ENCODE assay signal across 1 cellular context in the genomic region with DNA sequence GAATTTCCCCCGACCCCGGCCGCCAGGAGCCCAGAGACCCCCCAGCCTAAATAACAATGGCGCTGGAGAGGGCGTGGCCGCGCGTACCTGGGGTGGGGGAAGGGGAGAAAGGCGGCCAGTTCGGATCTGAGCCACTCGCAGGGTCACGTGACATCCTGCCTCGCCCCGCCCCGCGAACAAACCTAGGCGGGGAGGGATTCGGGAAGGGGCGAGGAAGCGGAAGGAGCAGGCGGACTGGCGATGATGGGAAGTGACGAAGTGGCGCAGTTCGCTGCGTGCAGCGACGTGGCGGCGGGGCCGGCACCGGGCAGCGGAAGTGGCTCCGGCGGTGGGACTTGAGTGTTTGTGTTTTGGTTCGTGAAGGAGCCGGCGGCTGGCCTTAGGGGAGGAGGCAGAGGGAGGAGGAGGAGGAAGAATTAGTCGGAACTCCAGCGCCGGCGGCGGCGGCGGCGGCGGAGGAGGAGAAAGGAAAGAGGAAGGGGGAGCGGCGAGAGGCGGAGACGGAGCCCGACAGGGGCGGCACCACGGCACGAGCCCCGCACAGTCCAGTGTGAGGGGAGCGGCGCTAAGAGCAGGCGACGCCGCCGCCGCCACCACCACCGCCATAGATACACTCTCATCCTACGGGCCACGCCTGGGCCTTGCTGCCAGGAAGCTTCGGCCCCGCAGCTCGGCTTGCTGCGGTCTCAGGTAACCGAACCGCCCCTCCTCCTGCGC.
A peak's percentile ranks its signal among the peaks of the same experiment; 100 is the strongest.
TF ChIP-seq lines count a peak whose summit lies in the region.

A gene with protein sequence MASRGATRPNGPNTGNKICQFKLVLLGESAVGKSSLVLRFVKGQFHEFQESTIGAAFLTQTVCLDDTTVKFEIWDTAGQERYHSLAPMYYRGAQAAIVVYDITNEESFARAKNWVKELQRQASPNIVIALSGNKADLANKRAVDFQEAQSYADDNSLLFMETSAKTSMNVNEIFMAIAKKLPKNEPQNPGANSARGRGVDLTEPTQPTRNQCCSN (plus strand): TSS at position 266 of the 717 bp plus-strand sequence. CDS start 3,802 bp downstream, outside the sequence.

TF ChIP-seq in HepG2, 621 proteins besides CTCF, POLR2A, EP300 and RAD21 (continued from another document and continues in another):
- TF ChIP-seq, protein P1, sequence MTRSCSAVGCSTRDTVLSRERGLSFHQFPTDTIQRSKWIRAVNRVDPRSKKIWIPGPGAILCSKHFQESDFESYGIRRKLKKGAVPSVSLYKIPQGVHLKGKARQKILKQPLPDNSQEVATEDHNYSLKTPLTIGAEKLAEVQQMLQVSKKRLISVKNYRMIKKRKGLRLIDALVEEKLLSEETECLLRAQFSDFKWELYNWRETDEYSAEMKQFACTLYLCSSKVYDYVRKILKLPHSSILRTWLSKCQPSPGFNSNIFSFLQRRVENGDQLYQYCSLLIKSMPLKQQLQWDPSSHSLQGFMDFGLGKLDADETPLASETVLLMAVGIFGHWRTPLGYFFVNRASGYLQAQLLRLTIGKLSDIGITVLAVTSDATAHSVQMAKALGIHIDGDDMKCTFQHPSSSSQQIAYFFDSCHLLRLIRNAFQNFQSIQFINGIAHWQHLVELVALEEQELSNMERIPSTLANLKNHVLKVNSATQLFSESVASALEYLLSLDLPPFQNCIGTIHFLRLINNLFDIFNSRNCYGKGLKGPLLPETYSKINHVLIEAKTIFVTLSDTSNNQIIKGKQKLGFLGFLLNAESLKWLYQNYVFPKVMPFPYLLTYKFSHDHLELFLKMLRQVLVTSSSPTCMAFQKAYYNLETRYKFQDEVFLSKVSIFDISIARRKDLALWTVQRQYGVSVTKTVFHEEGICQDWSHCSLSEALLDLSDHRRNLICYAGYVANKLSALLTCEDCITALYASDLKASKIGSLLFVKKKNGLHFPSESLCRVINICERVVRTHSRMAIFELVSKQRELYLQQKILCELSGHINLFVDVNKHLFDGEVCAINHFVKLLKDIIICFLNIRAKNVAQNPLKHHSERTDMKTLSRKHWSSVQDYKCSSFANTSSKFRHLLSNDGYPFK (CRISPR knock-in tag; IDR thresholded peaks at IDR 0.05; ENCODE audit: borderline replicate concordance) = peak; percentile 53; the same call in 1 of the 2 replicates
- TF ChIP-seq, protein P2, sequence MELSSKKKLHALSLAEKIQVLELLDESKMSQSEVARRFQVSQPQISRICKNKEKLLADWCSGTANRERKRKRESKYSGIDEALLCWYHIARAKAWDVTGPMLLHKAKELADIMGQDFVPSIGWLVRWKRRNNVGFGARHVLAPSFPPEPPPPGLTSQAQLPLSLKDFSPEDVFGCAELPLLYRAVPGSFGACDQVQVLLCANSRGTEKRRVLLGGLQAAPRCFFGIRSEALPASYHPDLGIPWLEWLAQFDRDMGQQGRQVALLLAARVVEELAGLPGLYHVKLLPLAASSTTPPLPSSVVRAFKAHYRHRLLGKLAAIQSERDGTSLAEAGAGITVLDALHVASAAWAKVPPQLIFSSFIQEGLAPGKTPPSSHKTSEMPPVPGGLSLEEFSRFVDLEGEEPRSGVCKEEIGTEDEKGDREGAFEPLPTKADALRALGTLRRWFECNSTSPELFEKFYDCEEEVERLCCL (CRISPR knock-in tag; IDR thresholded peaks at IDR 0.05; ENCODE audit: borderline replicate concordance) = no peak
- TF ChIP-seq PHF5A (CRISPR knock-in tag; IDR thresholded peaks at IDR 0.05; ENCODE audit: low read depth, unreplicated experiment) (no peak), TRIM24 (CRISPR knock-in tag; IDR thresholded peaks at IDR 0.05) (no peak), GABPA (IDR thresholded peaks at IDR 0.05; ENCODE audit: low read depth, low read length) (peak; percentile 94), GABPA (CRISPR knock-in tag; IDR thresholded peaks at IDR 0.05; ENCODE audit: low read depth) (peak; percentile 96), ZNF556 (CRISPR knock-in tag; IDR thresholded peaks at IDR 0.05; ENCODE audit: borderline replicate concordance) (no peak; the same call in 1 of the 2 replicates), SPEN (CRISPR knock-in tag; IDR thresholded peaks at IDR 0.05; ENCODE audit: low read depth) (peak; percentile 81), ZBTB1 (CRISPR knock-in tag; IDR thresholded peaks at IDR 0.05; ENCODE audit: borderline replicate concordance) (no peak), MTA3 (CRISPR knock-in tag; IDR thresholded peaks at IDR 0.05) (no peak), ZIK1 (CRISPR knock-in tag; IDR thresholded peaks at IDR 0.05; ENCODE audit: borderline replicate concordance, low read depth) (no peak; the same call in 1 of the 2 replicates), ASH2L (IDR thresholded peaks at IDR 0.05; ENCODE audit: insufficient read length, low read depth, low read length) (peak; percentile 79), SP1 (IDR thresholded peaks at IDR 0.05) (no peak), SP1 (CRISPR knock-in tag; IDR thresholded peaks at IDR 0.05) (peak; percentile 89), IKZF1 (IDR thresholded peaks at IDR 0.05) (no peak), CENPX (CRISPR knock-in tag; IDR thresholded peaks at IDR 0.05) (no peak), SSRP1 (CRISPR knock-in tag; IDR thresholded peaks at IDR 0.05) (no peak), MEF2D (CRISPR knock-in tag; IDR thresholded peaks at IDR 0.05) (no peak)
- TF ChIP-seq, protein P3, sequence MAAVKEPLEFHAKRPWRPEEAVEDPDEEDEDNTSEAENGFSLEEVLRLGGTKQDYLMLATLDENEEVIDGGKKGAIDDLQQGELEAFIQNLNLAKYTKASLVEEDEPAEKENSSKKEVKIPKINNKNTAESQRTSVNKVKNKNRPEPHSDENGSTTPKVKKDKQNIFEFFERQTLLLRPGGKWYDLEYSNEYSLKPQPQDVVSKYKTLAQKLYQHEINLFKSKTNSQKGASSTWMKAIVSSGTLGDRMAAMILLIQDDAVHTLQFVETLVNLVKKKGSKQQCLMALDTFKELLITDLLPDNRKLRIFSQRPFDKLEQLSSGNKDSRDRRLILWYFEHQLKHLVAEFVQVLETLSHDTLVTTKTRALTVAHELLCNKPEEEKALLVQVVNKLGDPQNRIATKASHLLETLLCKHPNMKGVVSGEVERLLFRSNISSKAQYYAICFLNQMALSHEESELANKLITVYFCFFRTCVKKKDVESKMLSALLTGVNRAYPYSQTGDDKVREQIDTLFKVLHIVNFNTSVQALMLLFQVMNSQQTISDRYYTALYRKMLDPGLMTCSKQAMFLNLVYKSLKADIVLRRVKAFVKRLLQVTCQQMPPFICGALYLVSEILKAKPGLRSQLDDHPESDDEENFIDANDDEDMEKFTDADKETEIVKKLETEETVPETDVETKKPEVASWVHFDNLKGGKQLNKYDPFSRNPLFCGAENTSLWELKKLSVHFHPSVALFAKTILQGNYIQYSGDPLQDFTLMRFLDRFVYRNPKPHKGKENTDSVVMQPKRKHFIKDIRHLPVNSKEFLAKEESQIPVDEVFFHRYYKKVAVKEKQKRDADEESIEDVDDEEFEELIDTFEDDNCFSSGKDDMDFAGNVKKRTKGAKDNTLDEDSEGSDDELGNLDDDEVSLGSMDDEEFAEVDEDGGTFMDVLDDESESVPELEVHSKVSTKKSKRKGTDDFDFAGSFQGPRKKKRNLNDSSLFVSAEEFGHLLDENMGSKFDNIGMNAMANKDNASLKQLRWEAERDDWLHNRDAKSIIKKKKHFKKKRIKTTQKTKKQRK (IDR thresholded peaks at IDR 0.05; ENCODE audit: low read length) = no peak
- TF ChIP-seq, protein P4, sequence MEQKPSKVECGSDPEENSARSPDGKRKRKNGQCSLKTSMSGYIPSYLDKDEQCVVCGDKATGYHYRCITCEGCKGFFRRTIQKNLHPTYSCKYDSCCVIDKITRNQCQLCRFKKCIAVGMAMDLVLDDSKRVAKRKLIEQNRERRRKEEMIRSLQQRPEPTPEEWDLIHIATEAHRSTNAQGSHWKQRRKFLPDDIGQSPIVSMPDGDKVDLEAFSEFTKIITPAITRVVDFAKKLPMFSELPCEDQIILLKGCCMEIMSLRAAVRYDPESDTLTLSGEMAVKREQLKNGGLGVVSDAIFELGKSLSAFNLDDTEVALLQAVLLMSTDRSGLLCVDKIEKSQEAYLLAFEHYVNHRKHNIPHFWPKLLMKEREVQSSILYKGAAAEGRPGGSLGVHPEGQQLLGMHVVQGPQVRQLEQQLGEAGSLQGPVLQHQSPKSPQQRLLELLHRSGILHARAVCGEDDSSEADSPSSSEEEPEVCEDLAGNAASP (CRISPR knock-in tag; IDR thresholded peaks at IDR 0.05; ENCODE audit: borderline replicate concordance) = no peak; the same call in 1 of the 2 replicates
- TF ChIP-seq, protein P5, sequence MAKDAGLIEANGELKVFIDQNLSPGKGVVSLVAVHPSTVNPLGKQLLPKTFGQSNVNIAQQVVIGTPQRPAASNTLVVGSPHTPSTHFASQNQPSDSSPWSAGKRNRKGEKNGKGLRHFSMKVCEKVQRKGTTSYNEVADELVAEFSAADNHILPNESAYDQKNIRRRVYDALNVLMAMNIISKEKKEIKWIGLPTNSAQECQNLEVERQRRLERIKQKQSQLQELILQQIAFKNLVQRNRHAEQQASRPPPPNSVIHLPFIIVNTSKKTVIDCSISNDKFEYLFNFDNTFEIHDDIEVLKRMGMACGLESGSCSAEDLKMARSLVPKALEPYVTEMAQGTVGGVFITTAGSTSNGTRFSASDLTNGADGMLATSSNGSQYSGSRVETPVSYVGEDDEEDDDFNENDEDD (CRISPR knock-in tag; IDR thresholded peaks at IDR 0.05; ENCODE audit: borderline replicate concordance) = peak; percentile 73; the same call in 1 of the 2 replicates
- TF ChIP-seq, protein P6, sequence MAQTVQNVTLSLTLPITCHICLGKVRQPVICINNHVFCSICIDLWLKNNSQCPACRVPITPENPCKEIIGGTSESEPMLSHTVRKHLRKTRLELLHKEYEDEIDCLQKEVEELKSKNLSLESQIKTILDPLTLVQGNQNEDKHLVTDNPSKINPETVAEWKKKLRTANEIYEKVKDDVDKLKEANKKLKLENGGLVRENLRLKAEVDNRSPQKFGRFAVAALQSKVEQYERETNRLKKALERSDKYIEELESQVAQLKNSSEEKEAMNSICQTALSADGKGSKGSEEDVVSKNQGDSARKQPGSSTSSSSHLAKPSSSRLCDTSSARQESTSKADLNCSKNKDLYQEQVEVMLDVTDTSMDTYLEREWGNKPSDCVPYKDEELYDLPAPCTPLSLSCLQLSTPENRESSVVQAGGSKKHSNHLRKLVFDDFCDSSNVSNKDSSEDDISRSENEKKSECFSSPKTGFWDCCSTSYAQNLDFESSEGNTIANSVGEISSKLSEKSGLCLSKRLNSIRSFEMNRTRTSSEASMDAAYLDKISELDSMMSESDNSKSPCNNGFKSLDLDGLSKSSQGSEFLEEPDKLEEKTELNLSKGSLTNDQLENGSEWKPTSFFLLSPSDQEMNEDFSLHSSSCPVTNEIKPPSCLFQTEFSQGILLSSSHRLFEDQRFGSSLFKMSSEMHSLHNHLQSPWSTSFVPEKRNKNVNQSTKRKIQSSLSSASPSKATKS (CRISPR knock-in tag; IDR thresholded peaks at IDR 0.05) = no peak; the same call in 1 of the 2 replicates
- TF ChIP-seq, protein P7, sequence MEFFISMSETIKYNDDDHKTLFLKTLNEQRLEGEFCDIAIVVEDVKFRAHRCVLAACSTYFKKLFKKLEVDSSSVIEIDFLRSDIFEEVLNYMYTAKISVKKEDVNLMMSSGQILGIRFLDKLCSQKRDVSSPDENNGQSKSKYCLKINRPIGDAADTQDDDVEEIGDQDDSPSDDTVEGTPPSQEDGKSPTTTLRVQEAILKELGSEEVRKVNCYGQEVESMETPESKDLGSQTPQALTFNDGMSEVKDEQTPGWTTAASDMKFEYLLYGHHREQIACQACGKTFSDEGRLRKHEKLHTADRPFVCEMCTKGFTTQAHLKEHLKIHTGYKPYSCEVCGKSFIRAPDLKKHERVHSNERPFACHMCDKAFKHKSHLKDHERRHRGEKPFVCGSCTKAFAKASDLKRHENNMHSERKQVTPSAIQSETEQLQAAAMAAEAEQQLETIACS (CRISPR knock-in tag; IDR thresholded peaks at IDR 0.05) = no peak; the same call in 1 of the 2 replicates
- TF ChIP-seq, protein P8, sequence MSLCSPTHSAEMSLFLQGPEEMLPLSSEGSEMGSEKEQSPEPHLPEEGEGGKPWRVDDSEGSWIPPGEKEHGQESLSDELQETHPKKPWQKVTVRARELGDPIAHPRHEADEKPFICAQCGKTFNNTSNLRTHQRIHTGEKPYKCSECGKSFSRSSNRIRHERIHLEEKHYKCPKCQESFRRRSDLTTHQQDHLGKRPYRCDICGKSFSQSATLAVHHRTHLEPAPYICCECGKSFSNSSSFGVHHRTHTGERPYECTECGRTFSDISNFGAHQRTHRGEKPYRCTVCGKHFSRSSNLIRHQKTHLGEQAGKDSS (CRISPR knock-in tag; IDR thresholded peaks at IDR 0.05; ENCODE audit: borderline replicate concordance, low read depth) = no peak
- TF ChIP-seq, protein P9, sequence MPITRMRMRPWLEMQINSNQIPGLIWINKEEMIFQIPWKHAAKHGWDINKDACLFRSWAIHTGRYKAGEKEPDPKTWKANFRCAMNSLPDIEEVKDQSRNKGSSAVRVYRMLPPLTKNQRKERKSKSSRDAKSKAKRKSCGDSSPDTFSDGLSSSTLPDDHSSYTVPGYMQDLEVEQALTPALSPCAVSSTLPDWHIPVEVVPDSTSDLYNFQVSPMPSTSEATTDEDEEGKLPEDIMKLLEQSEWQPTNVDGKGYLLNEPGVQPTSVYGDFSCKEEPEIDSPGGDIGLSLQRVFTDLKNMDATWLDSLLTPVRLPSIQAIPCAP (CRISPR knock-in tag; IDR thresholded peaks at IDR 0.05; ENCODE audit: low read depth) = no peak
- TF ChIP-seq, protein P10, sequence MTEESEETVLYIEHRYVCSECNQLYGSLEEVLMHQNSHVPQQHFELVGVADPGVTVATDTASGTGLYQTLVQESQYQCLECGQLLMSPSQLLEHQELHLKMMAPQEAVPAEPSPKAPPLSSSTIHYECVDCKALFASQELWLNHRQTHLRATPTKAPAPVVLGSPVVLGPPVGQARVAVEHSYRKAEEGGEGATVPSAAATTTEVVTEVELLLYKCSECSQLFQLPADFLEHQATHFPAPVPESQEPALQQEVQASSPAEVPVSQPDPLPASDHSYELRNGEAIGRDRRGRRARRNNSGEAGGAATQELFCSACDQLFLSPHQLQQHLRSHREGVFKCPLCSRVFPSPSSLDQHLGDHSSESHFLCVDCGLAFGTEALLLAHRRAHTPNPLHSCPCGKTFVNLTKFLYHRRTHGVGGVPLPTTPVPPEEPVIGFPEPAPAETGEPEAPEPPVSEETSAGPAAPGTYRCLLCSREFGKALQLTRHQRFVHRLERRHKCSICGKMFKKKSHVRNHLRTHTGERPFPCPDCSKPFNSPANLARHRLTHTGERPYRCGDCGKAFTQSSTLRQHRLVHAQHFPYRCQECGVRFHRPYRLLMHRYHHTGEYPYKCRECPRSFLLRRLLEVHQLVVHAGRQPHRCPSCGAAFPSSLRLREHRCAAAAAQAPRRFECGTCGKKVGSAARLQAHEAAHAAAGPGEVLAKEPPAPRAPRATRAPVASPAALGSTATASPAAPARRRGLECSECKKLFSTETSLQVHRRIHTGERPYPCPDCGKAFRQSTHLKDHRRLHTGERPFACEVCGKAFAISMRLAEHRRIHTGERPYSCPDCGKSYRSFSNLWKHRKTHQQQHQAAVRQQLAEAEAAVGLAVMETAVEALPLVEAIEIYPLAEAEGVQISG (CRISPR knock-in tag; IDR thresholded peaks at IDR 0.05) = peak; percentile 77
- TF ChIP-seq, protein P11, sequence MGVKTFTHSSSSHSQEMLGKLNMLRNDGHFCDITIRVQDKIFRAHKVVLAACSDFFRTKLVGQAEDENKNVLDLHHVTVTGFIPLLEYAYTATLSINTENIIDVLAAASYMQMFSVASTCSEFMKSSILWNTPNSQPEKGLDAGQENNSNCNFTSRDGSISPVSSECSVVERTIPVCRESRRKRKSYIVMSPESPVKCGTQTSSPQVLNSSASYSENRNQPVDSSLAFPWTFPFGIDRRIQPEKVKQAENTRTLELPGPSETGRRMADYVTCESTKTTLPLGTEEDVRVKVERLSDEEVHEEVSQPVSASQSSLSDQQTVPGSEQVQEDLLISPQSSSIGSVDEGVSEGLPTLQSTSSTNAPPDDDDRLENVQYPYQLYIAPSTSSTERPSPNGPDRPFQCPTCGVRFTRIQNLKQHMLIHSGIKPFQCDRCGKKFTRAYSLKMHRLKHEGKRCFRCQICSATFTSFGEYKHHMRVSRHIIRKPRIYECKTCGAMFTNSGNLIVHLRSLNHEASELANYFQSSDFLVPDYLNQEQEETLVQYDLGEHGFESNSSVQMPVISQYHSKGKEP (CRISPR knock-in tag; IDR thresholded peaks at IDR 0.05) = no peak
